Comparison of ENCODE assay signal across 9 cellular contexts in the genomic region with DNA sequence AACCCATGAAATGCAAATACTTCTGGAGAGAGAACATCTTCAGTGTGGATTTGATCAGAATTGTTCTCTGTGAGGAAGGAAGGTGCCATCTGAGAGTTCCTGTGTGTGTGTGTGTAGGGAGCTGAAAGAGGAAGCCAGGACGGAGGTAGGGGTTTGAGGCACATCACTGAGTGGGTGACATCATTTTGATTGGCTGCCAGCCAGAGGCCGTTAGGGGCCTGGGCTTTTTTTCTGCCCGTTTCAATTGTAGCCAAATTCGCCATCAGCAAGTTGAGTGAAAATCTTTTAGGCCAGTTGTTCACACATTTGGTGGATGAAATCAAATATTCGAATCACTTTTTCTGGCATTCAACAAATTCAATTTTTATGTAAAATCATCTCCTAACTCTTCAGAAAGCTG. TPM values are rescaled to one million over a fixed set of nuclear protein-coding genes. Genes with fewer than 3 reads are reported as not detected.
DNase-seq lines count a peak whose midpoint lies in the region; ATAC-seq, FAIRE-seq and TF ChIP-seq lines count a peak whose summit lies in the region.
"Had no signal": no experiment of that assay in that cellular context is flagged by ENCODE, and none has a peak within 500 bp of the region (broad histone marks: within the 10 kb centered on the region; RNA-seq: fewer than 3 reads in every experiment).

No MANE protein-coding gene starts in this region.

- no peak for TF ChIP-seq CTCF in H1 (IDR thresholded peaks at IDR 0.05; ENCODE audit: control extremely low read depth in 1 of 3, insufficient read depth in 1 of 3, low read depth in 1 of 3, low read length in 3 of 3)

- TF ChIP-seq RAD21 in H1 (IDR thresholded peaks at IDR 0.05 in 1 of 2, conservative IDR thresholded peaks at IDR 0.05 in 1 of 2; ENCODE audit: low read depth in 2 of 2, low read length in 2 of 2) = no peak

- H3K27me3 Mint-ChIP-seq in naive thymus-derived CD4-positive, alpha-beta T cell = peaks cover 20 to 28% (median 27%) of the 10 kb centered on the region in 5 donors

- no peaks in the 10 kb centered on the region for H3K36me3 ChIP-seq in H1 (ENCODE audit: control insufficient read depth in 2 of 4, insufficient read depth in 4 of 4, low read length in 3 of 4)
- H3K36me3 ChIP-seq in naive thymus-derived CD4-positive, alpha-beta T cell (ENCODE audit: control insufficient read depth in 2 of 3, insufficient read depth in 3 of 3, low read length in 3 of 3) = no peaks in the 10 kb centered on the region

- intact Hi-C loops in naive thymus-derived CD4-positive, alpha-beta T cell (cut with micrococcal nuclease) = no loop called here

- no peaks in the 10 kb centered on the region for H3K27me3 ChIP-seq in H1 (replicated peaks in 1 of 4; ENCODE audit: control insufficient read depth in 3 of 4, extremely low read depth in 1 of 4, insufficient read depth in 3 of 4, low read length in 3 of 4)
- no peaks in the 10 kb centered on the region for H3K27me3 ChIP-seq in naive thymus-derived CD4-positive, alpha-beta T cell (ENCODE audit: control insufficient read depth in 2 of 2, insufficient read depth in 2 of 2, low read length in 2 of 2)

- peaks cover 0 to 9% (median 5%) of the 10 kb centered on the region in 5 donors for H3K36me3 Mint-ChIP-seq in naive thymus-derived CD4-positive, alpha-beta T cell

- no peaks in the 10 kb centered on the region for H3K9me3 ChIP-seq in H1 (ENCODE audit: insufficient read depth in 2 of 2, low read depth in 1 of 2, low read length in 1 of 2)
- H3K9me3 ChIP-seq in naive thymus-derived CD4-positive, alpha-beta T cell (ENCODE audit: control insufficient read depth in 2 of 3, low read length in 3 of 3) = peaks cover 0 to 5% (median 4%) of the 10 kb centered on the region in 3 experiments

- H3K9ac ChIP-seq in H1 (replicated peaks in 1 of 4; ENCODE audit: extremely low read depth in 1 of 4, low read depth in 3 of 4, low read length in 3 of 4) = no peak overlapping the region

- no peak overlapping the region for H3K14ac ChIP-seq in H1 (ENCODE audit: insufficient read length)

- H2BK5ac ChIP-seq in H1 (ENCODE audit: low read depth, low read length) = peak overlapping the region; percentile 74; the same call in 1 of the 2 replicates

- peak overlapping the region; percentile 12 for H3K56ac ChIP-seq in H1 (replicated peaks; ENCODE audit: insufficient read length, low read depth, low read length)

- peak overlapping the region; percentile 81 for H2BK120ac ChIP-seq in H1 (replicated peaks; ENCODE audit: low read depth, low read length)

- H3K23ac ChIP-seq in H1 (ENCODE audit: insufficient read length) = no peak overlapping the region

- H3K27ac ChIP-seq in H1 (ENCODE audit: low read depth, low read length) = no peak overlapping the region
- H3K27ac ChIP-seq in naive thymus-derived CD4-positive, alpha-beta T cell (ENCODE audit: low read depth, low read length) = no peak overlapping the region

- peak overlapping the region; percentile 89; the same call in 1 of the 2 replicates for H3K18ac ChIP-seq in H1 (ENCODE audit: extremely low read depth, low read length)

- no peaks in the 10 kb centered on the region for H3K23me2 ChIP-seq in H1 (ENCODE audit: low read depth, low read length)

- peak overlapping the region; percentile 60 for H4K91ac ChIP-seq in H1 (replicated peaks; ENCODE audit: insufficient read length, low read length)

- no peak overlapping the region for H4K8ac ChIP-seq in H1 (ENCODE audit: extremely low read depth, insufficient read depth, low read length)

- peaks cover 5 to 34% (median 14%) of the 10 kb centered on the region in 11 donors for H3K9me3 Mint-ChIP-seq in naive thymus-derived CD4-positive, alpha-beta T cell

- POLR2A ChIA-PET in H1 (lab: Charles Lee; ENCODE audit: partially characterized antibody) = interaction anchor here (0.7 to 2.3 kb wide), 4 partner anchors 13 to 68 kb away, joined by 3 to 14 read pairs (median 5); partner anchors contain the start of gene NIFK
- POLR2A ChIA-PET in naive thymus-derived CD4-positive, alpha-beta T cell (lab: Charles Lee) = no interaction called here

- 24% methylated on average over 5 of the region's 5 CpGs; no CpG with 5 or more reads in 1 of the 2 experiments for WGBS in H1 (ENCODE audit: extremely low coverage in 1 of 2, insufficient coverage in 1 of 2, insufficient read length in 1 of 2, insufficient replicate concordance in 2 of 2, low coverage in 1 of 2, low lambda C conversion rate in 2 of 2, missing lambda C conversion rate in 1 of 2), 2 experiments

- H3K27ac Mint-ChIP-seq in naive thymus-derived CD4-positive, alpha-beta T cell = no peak overlapping the region

- H2AK5ac ChIP-seq in H1 (ENCODE audit: low read depth, low read length) = no peak overlapping the region

- H3K79me1 ChIP-seq in H1 (ENCODE audit: low read depth, low read length) = no peaks in the 10 kb centered on the region

- H2BK20ac ChIP-seq in H1 (ENCODE audit: low read length) = no peak overlapping the region; the same call in 1 of the 2 replicates

- H2BK15ac ChIP-seq in H1 (ENCODE audit: low read length) = no peak overlapping the region

- H2BK12ac ChIP-seq in H1 (ENCODE audit: low read depth, low read length) = no peak overlapping the region

- ATAC-seq in GM18868 (IDR thresholded peaks at IDR 0.05; ENCODE audit: unreplicated experiment) = peak; percentile 93
- ATAC-seq in HG03103 (IDR thresholded peaks at IDR 0.05; ENCODE audit: low read depth, unreplicated experiment) = peak; percentile 92
- ATAC-seq in naive thymus-derived CD4-positive, alpha-beta T cell = no peak
- no peak for ATAC-seq in GM21528 (IDR thresholded peaks at IDR 0.05; ENCODE audit: low FRiP score, unreplicated experiment)

- no peaks in the 10 kb centered on the region for H3K79me2 ChIP-seq in H1 (ENCODE audit: control insufficient read depth in 1 of 2, insufficient read depth in 2 of 2, low read length in 2 of 2)

- no peak for FAIRE-seq in H1 (lab: Jason Lieb, UNC)
- FAIRE-seq: TTC549 had no signal

- H3K4ac ChIP-seq in H1 (replicated peaks; ENCODE audit: insufficient read length, low read depth, low read length) = no peak overlapping the region

- peak overlapping the region; percentile 65 for H4K5ac ChIP-seq in H1 (ENCODE audit: insufficient read length, low read depth, low read length)

- peaks cover 2 to 18% (median 12%) of the 10 kb centered on the region in 4 experiments; a peak in 5 of 7 replicates for H3K4me1 ChIP-seq in H1 (replicated peaks in 1 of 4; ENCODE audit: control insufficient read depth in 3 of 4, insufficient read depth in 4 of 4, low read length in 3 of 4)
- no peaks in the 10 kb centered on the region for H3K4me1 ChIP-seq in naive thymus-derived CD4-positive, alpha-beta T cell (ENCODE audit: control insufficient read depth in 2 of 2, insufficient read depth in 2 of 2, low read length in 2 of 2)

- peaks cover 0 to 4% (median 0%) of the 10 kb centered on the region in 7 donors for H3K4me1 Mint-ChIP-seq in naive thymus-derived CD4-positive, alpha-beta T cell

- peak overlapping the region; percentile 26 to 52; a peak in 2 of 4 replicates for H3K4me2 ChIP-seq in H1 (ENCODE audit: insufficient read depth in 1 of 2, low read depth in 2 of 2, low read length in 2 of 2)

- no peaks in the 10 kb centered on the region for H4K20me1 ChIP-seq in H1 (replicated peaks in 1 of 2; ENCODE audit: control insufficient read depth in 1 of 2, insufficient read depth in 2 of 2, low read length in 2 of 2)

- DNase-seq in NCI-H2196 treated with DMSO at 0.1 percent for 48 hours (lab: John Stamatoyannopoulos, UW; ENCODE audit: unreplicated experiment) = peak; percentile 72
- DNase-seq in H1 (ENCODE audit: low read depth in 1 of 2, low spot score in 2 of 2) = no peak
- DNase-seq in naive thymus-derived CD4-positive, alpha-beta T cell = no peak
- DNase-seq in NCI-H1048 (lab: John Stamatoyannopoulos, UW) = no peak
- DNase-seq in pons (ENCODE audit: low spot score) = no peak

- CTCF ChIA-PET in H1 (lab: Charles Lee; ENCODE audit: partially characterized antibody) = interaction anchor here (1.0 to 1.4 kb wide), 2 partner anchors 10 to 296 kb away, joined by 3 to 7 read pairs; no protein-coding TSS in a partner anchor
- CTCF ChIA-PET in naive thymus-derived CD4-positive, alpha-beta T cell (lab: Charles Lee) = no interaction called here

- H3K4me3 ChIP-seq in H1 (ENCODE audit: extremely low read depth in 1 of 4, insufficient read depth in 2 of 4, low read depth in 3 of 4, low read length in 4 of 4) = peak overlapping the region in 1 of 4 experiments; percentile 34; a peak in 1 of 8 replicates
- H3K4me3 ChIP-seq in naive thymus-derived CD4-positive, alpha-beta T cell (ENCODE audit: low read length) = no peak overlapping the region

- TF ChIP-seq POLR2A in H1 (IDR thresholded peaks at IDR 0.05; ENCODE audit: control extremely low read depth in 1 of 2, low read depth in 2 of 2, low read length in 2 of 2) = no peak

- no peak overlapping the region for H3K4me3 Mint-ChIP-seq in naive thymus-derived CD4-positive, alpha-beta T cell

- H2AFZ ChIP-seq in H1 (ENCODE audit: low read length) = no peak overlapping the region

- no peak for TF ChIP-seq EP300 in H1 (IDR thresholded peaks at IDR 0.05; ENCODE audit: borderline replicate concordance in 1 of 2, low read depth in 2 of 2, low read length in 2 of 2)

TF ChIP-seq in H1, 55 proteins besides CTCF, POLR2A, EP300 and RAD21 (continues in another document):
- TF ChIP-seq CREB1 (IDR thresholded peaks at IDR 0.05) (0 out of 2 replicates have a peak, but pooled peaks have one; percentile 10), TAF1 (IDR thresholded peaks at IDR 0.05; ENCODE audit: low read depth, low read length) (0 out of 2 replicates have a peak, but pooled peaks have one; percentile 25)

RNA-seq across cellular contexts. Expression of gene TSN, which starts 48.9 kb away (rescaled TPM):
- 96.1 and 96.3 TPM in 2 replicates for total RNA-seq in H1 (2021; fragmentation: NEBNext Ultra II Directional; extraction: Animal tissue kit (Norgen Biotek cat#: 25700))
- 30.6 and 44.4 TPM in 2 replicates for polyA plus RNA-seq in H1 (2011; rRNA removed)
- 41.2 TPM for polyA plus RNA-seq in H1 (2011; cell fraction: cytosol; rRNA removed)
- polyA plus RNA-seq in H1 (2011; cell fraction: nucleus; rRNA removed) = 20.6 TPM
- 45.5 to 71.2 TPM (median 55.4 TPM) in 4 replicates for polyA plus RNA-seq in H1 (2012, experiment 1 of 2)
- polyA plus RNA-seq in H1 (2012, experiment 2 of 2) = 11.8 TPM
- polyA plus RNA-seq in H1 (2013, experiment 1 of 2) = 45.9 TPM
- polyA plus RNA-seq in H1 (2013, experiment 2 of 2) = 49.5 TPM
- polyA minus RNA-seq in H1 (2011; rRNA and poly(A)+ RNA removed) = 50.1 and 67.4 TPM in 2 replicates
- 44.2 TPM for polyA minus RNA-seq in H1 (2011; cell fraction: cytosol; rRNA and poly(A)+ RNA removed)
- 54.5 TPM for polyA minus RNA-seq in H1 (2011; cell fraction: nucleus; rRNA and poly(A)+ RNA removed)
- 10 to 100 TPM; 35.8 to 65.8 (median 58.3) TPM for total RNA-seq in naive thymus-derived CD4-positive, alpha-beta T cell
- 10 to 100 TPM; 76.3 to 87.2 TPM for polyA plus RNA-seq in naive thymus-derived CD4-positive, alpha-beta T cell

Comparison
In these comparisons a context has a peak if more than half of its experiments do, and no peak if none do; other contexts are left out.
1. ATAC-seq: peak in GM18868 (single experiment) and HG03103 (single experiment); none in naive thymus-derived CD4-positive, alpha-beta T cell (single experiment) and GM21528 (single experiment).